ENCODE assay signal across 1 cellular context in the genomic region with DNA sequence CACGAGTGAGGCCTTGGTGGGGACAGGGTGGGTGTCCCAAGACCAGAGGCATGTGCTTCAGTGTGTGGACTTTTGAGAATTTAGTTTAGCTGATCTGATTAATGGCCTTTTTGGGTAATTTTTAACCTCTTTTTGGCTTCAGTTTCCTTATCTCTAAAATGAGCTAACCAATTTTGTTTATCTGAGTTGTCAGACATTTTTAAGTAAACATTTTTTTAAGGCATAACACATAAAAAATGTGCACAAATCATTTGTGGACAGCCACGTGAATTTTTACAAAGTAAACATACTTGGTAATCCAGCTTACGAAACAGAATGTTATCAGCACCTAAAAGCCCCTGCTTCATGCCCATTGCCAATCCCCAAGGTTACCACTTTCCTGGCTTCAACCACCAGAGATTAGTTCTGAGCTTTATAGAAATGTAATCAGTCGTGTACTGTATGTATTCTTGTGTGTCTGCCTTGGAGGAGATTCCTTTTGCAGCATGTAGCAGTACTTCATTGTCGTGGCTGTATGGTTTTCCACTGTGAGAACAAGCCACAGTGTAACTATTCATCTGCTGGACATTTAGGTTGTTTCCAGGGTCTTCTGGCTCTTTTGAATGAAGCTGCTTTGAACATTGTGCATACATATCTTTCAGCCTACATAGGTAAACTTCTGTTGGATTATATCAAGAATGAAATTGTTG.
TF ChIP-seq lines count a peak whose summit lies in the region.

No MANE protein-coding gene starts in this region.

TF ChIP-seq in K562, 482 proteins besides CTCF, POLR2A, EP300 and RAD21 (continued from another document and continues in another):
- TF ChIP-seq, protein P1, sequence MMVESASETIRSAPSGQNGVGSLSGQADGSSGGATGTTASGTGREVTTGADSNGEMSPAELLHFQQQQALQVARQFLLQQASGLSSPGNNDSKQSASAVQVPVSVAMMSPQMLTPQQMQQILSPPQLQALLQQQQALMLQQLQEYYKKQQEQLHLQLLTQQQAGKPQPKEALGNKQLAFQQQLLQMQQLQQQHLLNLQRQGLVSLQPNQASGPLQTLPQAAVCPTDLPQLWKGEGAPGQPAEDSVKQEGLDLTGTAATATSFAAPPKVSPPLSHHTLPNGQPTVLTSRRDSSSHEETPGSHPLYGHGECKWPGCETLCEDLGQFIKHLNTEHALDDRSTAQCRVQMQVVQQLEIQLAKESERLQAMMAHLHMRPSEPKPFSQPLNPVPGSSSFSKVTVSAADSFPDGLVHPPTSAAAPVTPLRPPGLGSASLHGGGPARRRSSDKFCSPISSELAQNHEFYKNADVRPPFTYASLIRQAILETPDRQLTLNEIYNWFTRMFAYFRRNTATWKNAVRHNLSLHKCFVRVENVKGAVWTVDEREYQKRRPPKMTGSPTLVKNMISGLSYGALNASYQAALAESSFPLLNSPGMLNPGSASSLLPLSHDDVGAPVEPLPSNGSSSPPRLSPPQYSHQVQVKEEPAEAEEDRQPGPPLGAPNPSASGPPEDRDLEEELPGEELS (CRISPR knock-in tag; IDR thresholded peaks at IDR 0.05; ENCODE audit: borderline replicate concordance), result no peak
- no peak for TF ChIP-seq HMG20A (CRISPR knock-in tag; conservative IDR thresholded peaks at IDR 0.05)
- TF ChIP-seq MYNN (IDR thresholded peaks at IDR 0.05), result 0 out of 2 replicates have a peak, but pooled peaks have one; percentile 39
- no peak for TF ChIP-seq MYNN (CRISPR knock-in tag; IDR thresholded peaks at IDR 0.05)
- no peak for TF ChIP-seq CC2D1A (IDR thresholded peaks at IDR 0.05)
- no peak for TF ChIP-seq HOMEZ (CRISPR knock-in tag; IDR thresholded peaks at IDR 0.05)
- TF ChIP-seq PTTG1 (tag; IDR thresholded peaks at IDR 0.05; ENCODE audit: low read depth), result no peak
- no peak for TF ChIP-seq TCF7L2 (IDR thresholded peaks at IDR 0.05; ENCODE audit: low read depth, low read length)
- no peak for TF ChIP-seq ZKSCAN1 (IDR thresholded peaks at IDR 0.05; ENCODE audit: low read depth, low read length)
- no peak for TF ChIP-seq GATAD2B (IDR thresholded peaks at IDR 0.05; ENCODE audit: borderline replicate concordance)
- no peak for TF ChIP-seq PYGO2 (tag; IDR thresholded peaks at IDR 0.05)
- no peak for TF ChIP-seq PRPF4 (IDR thresholded peaks at IDR 0.05; ENCODE audit: insufficient read depth, low read depth, low read length, poor library complexity, severe bottlenecking)
- TF ChIP-seq, protein P2, sequence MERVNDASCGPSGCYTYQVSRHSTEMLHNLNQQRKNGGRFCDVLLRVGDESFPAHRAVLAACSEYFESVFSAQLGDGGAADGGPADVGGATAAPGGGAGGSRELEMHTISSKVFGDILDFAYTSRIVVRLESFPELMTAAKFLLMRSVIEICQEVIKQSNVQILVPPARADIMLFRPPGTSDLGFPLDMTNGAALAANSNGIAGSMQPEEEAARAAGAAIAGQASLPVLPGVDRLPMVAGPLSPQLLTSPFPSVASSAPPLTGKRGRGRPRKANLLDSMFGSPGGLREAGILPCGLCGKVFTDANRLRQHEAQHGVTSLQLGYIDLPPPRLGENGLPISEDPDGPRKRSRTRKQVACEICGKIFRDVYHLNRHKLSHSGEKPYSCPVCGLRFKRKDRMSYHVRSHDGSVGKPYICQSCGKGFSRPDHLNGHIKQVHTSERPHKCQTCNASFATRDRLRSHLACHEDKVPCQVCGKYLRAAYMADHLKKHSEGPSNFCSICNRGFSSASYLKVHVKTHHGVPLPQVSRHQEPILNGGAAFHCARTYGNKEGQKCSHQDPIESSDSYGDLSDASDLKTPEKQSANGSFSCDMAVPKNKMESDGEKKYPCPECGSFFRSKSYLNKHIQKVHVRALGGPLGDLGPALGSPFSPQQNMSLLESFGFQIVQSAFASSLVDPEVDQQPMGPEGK (CRISPR knock-in tag; IDR thresholded peaks at IDR 0.05; ENCODE audit: borderline replicate concordance), result no peak
- TF ChIP-seq SOX6 (IDR thresholded peaks at IDR 0.05), result peak; percentile 76
- TF ChIP-seq MED1 (CRISPR knock-in tag; IDR thresholded peaks at IDR 0.05; ENCODE audit: borderline replicate concordance), result no peak
- TF ChIP-seq UBTF (IDR thresholded peaks at IDR 0.05; ENCODE audit: borderline replicate concordance in 1 of 2, low read depth in 2 of 2, low read length in 2 of 2), result no peak
- TF ChIP-seq MAFG (tag; conservative IDR thresholded peaks at IDR 0.05), result no peak
- TF ChIP-seq HMG20B (CRISPR knock-in tag; IDR thresholded peaks at IDR 0.05), result no peak
- no peak for TF ChIP-seq NCOA2 (IDR thresholded peaks at IDR 0.05; ENCODE audit: partially characterized antibody in 2 of 2)
- TF ChIP-seq, protein P3, sequence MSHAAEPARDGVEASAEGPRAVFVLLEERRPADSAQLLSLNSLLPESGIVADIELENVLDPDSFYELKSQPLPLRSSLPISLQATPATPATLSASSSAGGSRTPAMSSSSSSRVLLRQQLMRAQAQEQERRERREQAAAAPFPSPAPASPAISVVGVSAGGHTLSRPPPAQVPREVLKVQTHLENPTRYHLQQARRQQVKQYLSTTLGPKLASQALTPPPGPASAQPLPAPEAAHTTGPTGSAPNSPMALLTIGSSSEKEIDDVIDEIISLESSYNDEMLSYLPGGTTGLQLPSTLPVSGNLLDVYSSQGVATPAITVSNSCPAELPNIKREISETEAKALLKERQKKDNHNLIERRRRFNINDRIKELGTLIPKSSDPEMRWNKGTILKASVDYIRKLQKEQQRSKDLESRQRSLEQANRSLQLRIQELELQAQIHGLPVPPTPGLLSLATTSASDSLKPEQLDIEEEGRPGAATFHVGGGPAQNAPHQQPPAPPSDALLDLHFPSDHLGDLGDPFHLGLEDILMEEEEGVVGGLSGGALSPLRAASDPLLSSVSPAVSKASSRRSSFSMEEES (CRISPR knock-in tag; IDR thresholded peaks at IDR 0.05), result no peak
- no peak for TF ChIP-seq ETV6 (IDR thresholded peaks at IDR 0.05; ENCODE audit: borderline replicate concordance in 1 of 2, low read depth in 2 of 2, low read length in 1 of 2)
- TF ChIP-seq ETV6 (CRISPR knock-in tag; IDR thresholded peaks at IDR 0.05; ENCODE audit: borderline replicate concordance), result no peak
- no peak for TF ChIP-seq HMGXB4 (CRISPR knock-in tag; IDR thresholded peaks at IDR 0.05)
- TF ChIP-seq, protein P4, sequence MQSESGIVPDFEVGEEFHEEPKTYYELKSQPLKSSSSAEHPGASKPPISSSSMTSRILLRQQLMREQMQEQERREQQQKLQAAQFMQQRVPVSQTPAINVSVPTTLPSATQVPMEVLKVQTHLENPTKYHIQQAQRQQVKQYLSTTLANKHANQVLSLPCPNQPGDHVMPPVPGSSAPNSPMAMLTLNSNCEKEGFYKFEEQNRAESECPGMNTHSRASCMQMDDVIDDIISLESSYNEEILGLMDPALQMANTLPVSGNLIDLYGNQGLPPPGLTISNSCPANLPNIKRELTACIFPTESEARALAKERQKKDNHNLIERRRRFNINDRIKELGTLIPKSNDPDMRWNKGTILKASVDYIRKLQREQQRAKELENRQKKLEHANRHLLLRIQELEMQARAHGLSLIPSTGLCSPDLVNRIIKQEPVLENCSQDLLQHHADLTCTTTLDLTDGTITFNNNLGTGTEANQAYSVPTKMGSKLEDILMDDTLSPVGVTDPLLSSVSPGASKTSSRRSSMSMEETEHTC (IDR thresholded peaks at IDR 0.05), result no peak
- TF ChIP-seq RBM15 (IDR thresholded peaks at IDR 0.05; ENCODE audit: insufficient read depth, low read length), result no peak
- no peak for TF ChIP-seq JUN (IDR thresholded peaks at IDR 0.05; ENCODE audit: borderline replicate concordance, low read depth, low read length)
- TF ChIP-seq JUN (CRISPR knock-in tag; IDR thresholded peaks at IDR 0.05; ENCODE audit: borderline replicate concordance), result no peak
- peak; percentile 53 for TF ChIP-seq HMGN3 (IDR thresholded peaks at IDR 0.05; ENCODE audit: borderline replicate concordance, extremely low read depth, insufficient read length, low read depth, low read length)
- TF ChIP-seq NFXL1 (CRISPR knock-in tag; IDR thresholded peaks at IDR 0.05), result no peak
- no peak for TF ChIP-seq E2F3 (CRISPR knock-in tag; IDR thresholded peaks at IDR 0.05)
- peak; percentile 97 for TF ChIP-seq MEIS2 (IDR thresholded peaks at IDR 0.05; ENCODE audit: partially characterized antibody)
- TF ChIP-seq, protein P5, sequence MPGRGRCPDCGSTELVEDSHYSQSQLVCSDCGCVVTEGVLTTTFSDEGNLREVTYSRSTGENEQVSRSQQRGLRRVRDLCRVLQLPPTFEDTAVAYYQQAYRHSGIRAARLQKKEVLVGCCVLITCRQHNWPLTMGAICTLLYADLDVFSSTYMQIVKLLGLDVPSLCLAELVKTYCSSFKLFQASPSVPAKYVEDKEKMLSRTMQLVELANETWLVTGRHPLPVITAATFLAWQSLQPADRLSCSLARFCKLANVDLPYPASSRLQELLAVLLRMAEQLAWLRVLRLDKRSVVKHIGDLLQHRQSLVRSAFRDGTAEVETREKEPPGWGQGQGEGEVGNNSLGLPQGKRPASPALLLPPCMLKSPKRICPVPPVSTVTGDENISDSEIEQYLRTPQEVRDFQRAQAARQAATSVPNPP (IDR thresholded peaks at IDR 0.05; ENCODE audit: borderline replicate concordance, insufficient read depth, insufficient read length), result no peak
- TF ChIP-seq SAP30 (IDR thresholded peaks at IDR 0.05; ENCODE audit: borderline replicate concordance, insufficient read depth, low read depth, low read length, poor library complexity, severe bottlenecking), result no peak
- peak; percentile 57 to 96; a peak in 3 of 4 replicates for TF ChIP-seq FOXA3 (CRISPR knock-in tag; conservative IDR thresholded peaks at IDR 0.05 in 1 of 2, IDR thresholded peaks at IDR 0.05 in 1 of 2)
- no peak for TF ChIP-seq KAT7 (CRISPR knock-in tag; IDR thresholded peaks at IDR 0.05; ENCODE audit: borderline replicate concordance)
- no peak for TF ChIP-seq MCM7 (IDR thresholded peaks at IDR 0.05)
- TF ChIP-seq FOXM1 (IDR thresholded peaks at IDR 0.05; ENCODE audit: low read depth), result peak; percentile 52; the same call in 1 of the 2 replicates
- no peak for TF ChIP-seq FOXM1 (CRISPR knock-in tag; IDR thresholded peaks at IDR 0.05; ENCODE audit: low read depth)
- TF ChIP-seq SMARCA5 (IDR thresholded peaks at IDR 0.05), result 0 out of 2 replicates have a peak, but pooled peaks have one; percentile 16
- no peak for TF ChIP-seq ZC3H4 (CRISPR knock-in tag; IDR thresholded peaks at IDR 0.05; ENCODE audit: borderline replicate concordance)
- TF ChIP-seq HEY1 (CRISPR knock-in tag; IDR thresholded peaks at IDR 0.05; ENCODE audit: borderline replicate concordance), result 0 out of 2 replicates have a peak, but pooled peaks have one; percentile 17
- peak; percentile 47; the same call in 1 of the 2 replicates for TF ChIP-seq NCOR1 (IDR thresholded peaks at IDR 0.05)
- TF ChIP-seq ARID2 (IDR thresholded peaks at IDR 0.05), result no peak
- peak; percentile 77 for TF ChIP-seq TAL1 (IDR thresholded peaks at IDR 0.05)
- peak in 1 of 2 experiments; percentile 25; a peak in 1 of 4 replicates for TF ChIP-seq TBL1XR1 (IDR thresholded peaks at IDR 0.05; ENCODE audit: low read length in 2 of 2)
- no peak for TF ChIP-seq PHF8 (IDR thresholded peaks at IDR 0.05; ENCODE audit: borderline replicate concordance, low read length)
- no peak for TF ChIP-seq ZNF584 (CRISPR knock-in tag; IDR thresholded peaks at IDR 0.05; ENCODE audit: low read depth)
